10 cellular contexts compared by ENCODE assay signal in the genomic region with DNA sequence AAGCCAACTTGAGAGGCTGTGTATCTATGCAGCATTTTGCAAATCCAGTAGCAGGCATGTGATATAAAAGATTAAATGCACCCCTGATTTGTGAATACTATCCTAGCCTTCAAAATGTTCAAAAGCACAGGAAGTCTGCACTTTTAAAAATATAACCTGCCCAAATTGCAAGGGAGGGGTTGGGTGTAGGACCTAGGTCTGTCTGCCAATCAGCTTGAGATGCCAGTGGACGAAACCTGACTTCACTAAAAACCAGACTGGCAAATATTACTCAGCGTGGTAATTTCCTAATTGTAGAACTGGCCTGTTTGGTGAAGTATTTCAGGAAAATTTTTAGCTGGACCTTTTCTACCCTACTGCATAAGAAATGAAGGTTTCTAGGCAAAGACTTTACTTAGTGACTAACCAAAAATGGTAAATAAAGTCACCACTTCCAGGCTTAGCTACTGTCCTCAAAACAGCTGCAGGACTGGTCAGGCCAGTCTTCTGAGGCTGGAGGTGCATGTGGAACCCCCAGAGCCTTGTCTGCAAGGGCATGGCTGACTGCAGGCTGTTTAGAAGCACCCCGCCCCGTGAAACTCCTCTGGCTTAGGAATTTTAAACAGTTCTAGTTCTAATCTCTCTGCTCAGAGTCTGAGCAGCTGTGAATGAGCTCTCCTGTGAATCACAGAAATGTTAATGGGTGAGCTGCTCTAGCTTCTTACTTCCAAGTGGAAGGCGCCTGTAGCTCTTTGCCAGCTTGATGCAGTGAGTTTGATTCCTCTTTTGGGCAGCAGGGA.
DNase-seq lines count a peak whose midpoint lies in the region; ATAC-seq and TF ChIP-seq lines count a peak whose summit lies in the region.
"Had no signal": no experiment of that assay in that cellular context is flagged by ENCODE, and none has a peak within 500 bp of the region (broad histone marks: within the 10 kb centered on the region; RNA-seq: fewer than 3 reads in every experiment).

No MANE protein-coding gene starts in this region.

- H3K27ac ChIP-seq in esophagus squamous epithelium (peak overlapping the region; percentile 2 to 58 (median 10)), tibial nerve (no peak overlapping the region)

- H3K4me1 ChIP-seq in esophagus squamous epithelium (peaks cover 0 to 37% (median 0%) of the 10 kb centered on the region in 3 donors), tibial nerve (peaks cover 0 to 24% (median 0%) of the 10 kb centered on the region in 4 donors)

- TF ChIP-seq CTCF in esophagus squamous epithelium (IDR thresholded peaks at IDR 0.05), result no peak
- TF ChIP-seq CTCF in tibial nerve (IDR thresholded peaks at IDR 0.05), result no peak
- TF ChIP-seq CTCF in GM10266 (IDR thresholded peaks at IDR 0.05; ENCODE audit: control insufficient read depth, insufficient read depth, low read depth, missing control alignments), result no peak

- WGBS in esophagus squamous epithelium, 2 donors, result 37 to 42% methylated on average over 3 to 5 of the region's 5 CpGs
- WGBS in tibial nerve, 2 donors, result 67 to 71% methylated on average over 5 of the region's 5 CpGs

- intact Hi-C loops in esophagus squamous epithelium (cut with DNase I), result no loop called here

- no peak for TF ChIP-seq EP300 in tibial nerve (IDR thresholded peaks at IDR 0.05)

- H3K36me3 ChIP-seq in esophagus squamous epithelium (no peaks in the 10 kb centered on the region), tibial nerve (no peaks in the 10 kb centered on the region)

- DNase-seq in esophagus squamous epithelium (lab: John Stamatoyannopoulos, UW) (no peak), SKM-1 treated with dmso at 0.1 percent for 144 hours (lab: John Stamatoyannopoulos, UW; ENCODE audit: unreplicated experiment) (no peak), A172 (ENCODE audit: low spot score) (no peak), tibial nerve (ENCODE audit: low spot score in 2 of 2) (no peak), GM10266 (ENCODE audit: extremely low spot score) (no peak)
- DNase-seq: DMS 273 treated with DMSO at 0.1 percent for 48 hours, NCI-H1930 had no signal

- no peak overlapping the region for H3K4me3 ChIP-seq in esophagus squamous epithelium
- no peak overlapping the region for H3K4me3 ChIP-seq in tibial nerve

- TF ChIP-seq POLR2A in esophagus squamous epithelium (IDR thresholded peaks at IDR 0.05) (no peak), tibial nerve (IDR thresholded peaks at IDR 0.05) (no peak)

- H3K27me3 ChIP-seq in esophagus squamous epithelium (no peaks in the 10 kb centered on the region), tibial nerve (no peaks in the 10 kb centered on the region)

- H3K9me3 ChIP-seq in esophagus squamous epithelium (no peaks in the 10 kb centered on the region), tibial nerve (no peaks in the 10 kb centered on the region)

- ATAC-seq in GM18498 (IDR thresholded peaks at IDR 0.05; ENCODE audit: unreplicated experiment) (peak; percentile 60), GM19467 (IDR thresholded peaks at IDR 0.05; ENCODE audit: unreplicated experiment) (peak; percentile 39), HG03139 (IDR thresholded peaks at IDR 0.05; ENCODE audit: unreplicated experiment) (peak; percentile 33)

Comparison
In these comparisons a context has a peak if more than half of its experiments do, and no peak if none do; other contexts are left out.
1. H3K27ac ChIP-seq: peak in esophagus squamous epithelium (4 of 4); none in tibial nerve (0 of 4).
2. Peak in every context shown above with its lines, with median percentiles within 50 percentile points of each other: ATAC-seq.